Comparison of ENCODE assay signal across 10 cellular contexts in the genomic region with DNA sequence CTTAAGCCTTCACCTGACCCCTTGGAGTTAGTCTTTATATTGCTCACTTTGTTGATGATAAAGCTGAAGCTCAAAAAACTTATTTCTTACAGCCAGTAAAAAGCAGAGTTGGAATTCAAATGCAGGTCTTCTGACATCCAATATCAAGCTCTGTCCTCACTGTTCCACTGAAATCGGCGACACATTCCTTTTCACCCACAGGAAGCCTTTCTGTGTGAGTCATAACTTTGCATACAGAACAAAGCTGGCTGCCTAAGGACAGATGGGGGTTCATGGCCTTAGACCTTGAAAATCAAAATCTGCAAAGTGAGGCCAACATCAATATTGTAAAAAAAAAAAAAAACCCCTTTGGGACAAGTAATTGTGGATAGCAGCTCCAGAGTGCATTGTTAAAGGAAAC. TPM values are rescaled to one million over a fixed set of nuclear protein-coding genes. Genes with fewer than 3 reads are reported as not detected.
DNase-seq lines count a peak whose midpoint lies in the region; ATAC-seq and TF ChIP-seq lines count a peak whose summit lies in the region.
"Had no signal": no experiment of that assay in that cellular context is flagged by ENCODE, and none has a peak within 500 bp of the region (broad histone marks: within the 10 kb centered on the region; RNA-seq: fewer than 3 reads in every experiment).

No MANE protein-coding gene starts in this region.

- no peak for TF ChIP-seq CTCF in HEK293 (tag by site-specific recombination; IDR thresholded peaks at IDR 0.05)
- TF ChIP-seq CTCF in foreskin fibroblast (IDR thresholded peaks at IDR 0.05; ENCODE audit: low read depth, low read length), result no peak
- no peak for TF ChIP-seq CTCF in hepatocyte (IDR thresholded peaks at IDR 0.05; ENCODE audit: poor library complexity)
- no peak for TF ChIP-seq CTCF in chondrocyte (IDR thresholded peaks at IDR 0.05)

- H3K36me3 ChIP-seq in HEK293 (ENCODE audit: control insufficient read depth in 2 of 2, insufficient read depth in 1 of 2, low read length in 2 of 2) (no peaks in the 10 kb centered on the region), SJSA1 (no peaks in the 10 kb centered on the region), hepatocyte (replicated peaks; ENCODE audit: insufficient read depth, low read depth) (no peaks in the 10 kb centered on the region)

- H2AFZ ChIP-seq in hepatocyte, result no peak overlapping the region

- 27% methylated on average over 2 of the region's 2 CpGs for WGBS in hepatocyte (ENCODE audit: low lambda C conversion rate, missing lambda C conversion rate)

- no peaks in the 10 kb centered on the region for H3K9me2 ChIP-seq in hepatocyte (replicated peaks; ENCODE audit: insufficient read depth)

- no peaks in the 10 kb centered on the region for H3K4me1 ChIP-seq in HEK293 (ENCODE audit: control insufficient read depth, insufficient read depth, low read length)
- peaks cover 19% of the 10 kb centered on the region for H3K4me1 ChIP-seq in SJSA1 (replicated peaks)
- H3K4me1 ChIP-seq in hepatocyte (ENCODE audit: insufficient read depth), result no peaks in the 10 kb centered on the region

- ATAC-seq in sciatic nerve, result peak; percentile 67

- H4K20me1 ChIP-seq in hepatocyte (ENCODE audit: insufficient read depth, poor library complexity, severe bottlenecking), result no peaks in the 10 kb centered on the region

- peaks cover 3% of the 10 kb centered on the region for H3K9me3 Mint-ChIP-seq in chondrocyte (ENCODE audit: low read depth)
- H3K9me3 Mint-ChIP-seq: T-helper 1 cell treated with Interleukin-12 subunit alpha and Interleukin-12 subunit beta and Interleukin-4 antibody, amounts not matched to agents 30 μg/mL and 1 μg/mL, for 36 hours had no signal

- H3K27me3 ChIP-seq in SJSA1 (replicated peaks) (no peaks in the 10 kb centered on the region), hepatocyte (no peaks in the 10 kb centered on the region)

- POLR2A ChIA-PET in HEK293 (lab: Yijun Ruan, JAX), result interaction anchor here (0.7 to 1.6 kb wide), 3 partner anchors 13 to 23 kb away, joined by 3 to 7 read pairs (median 6); no protein-coding TSS in a partner anchor

- no peak overlapping the region for H3K27ac Mint-ChIP-seq in chondrocyte (ENCODE audit: unreplicated experiment)
- H3K27ac Mint-ChIP-seq: T-helper 1 cell treated with Interleukin-12 subunit alpha and Interleukin-12 subunit beta and Interleukin-4 antibody, amounts not matched to agents 30 μg/mL and 1 μg/mL, for 36 hours had no signal

- peaks cover 21% of the 10 kb centered on the region for H3K4me1 Mint-ChIP-seq in chondrocyte (ENCODE audit: low read depth)

- CTCF ChIA-PET in HEK293 (lab: Yijun Ruan, JAX), result interaction anchor here (1.2 to 4.2 kb wide), 7 partner anchors 17 to 125 kb away, joined by 3 to 29 read pairs (median 6); no protein-coding TSS in a partner anchor

- intact Hi-C loops in sciatic nerve (cut with DNase I), result no loop called here

- H3K4me3 Mint-ChIP-seq in chondrocyte (ENCODE audit: unreplicated experiment), result no peak overlapping the region
- H3K4me3 Mint-ChIP-seq: T-helper 1 cell treated with Interleukin-12 subunit alpha and Interleukin-12 subunit beta and Interleukin-4 antibody, amounts not matched to agents 30 μg/mL and 1 μg/mL, for 36 hours had no signal

- H3K4me3 ChIP-seq in HEK293 (ENCODE audit: low read depth, low read length) (no peak overlapping the region), SJSA1 (no peak overlapping the region), foreskin fibroblast (ENCODE audit: low read depth in 1 of 2, low read length in 2 of 2) (no peak overlapping the region), hepatocyte (no peak overlapping the region)

- H3K9me3 ChIP-seq in HEK293 (ENCODE audit: control insufficient read depth, insufficient read depth, low read depth, low read length), result no peaks in the 10 kb centered on the region
- H3K9me3 ChIP-seq in SJSA1 (replicated peaks), result no peaks in the 10 kb centered on the region; the same call in 1 of the 2 replicates
- H3K9me3 ChIP-seq in hepatocyte (ENCODE audit: low read depth), result no peaks in the 10 kb centered on the region

- no peaks in the 10 kb centered on the region for H3K27me3 Mint-ChIP-seq in chondrocyte (ENCODE audit: low read depth)

- H3K79me2 ChIP-seq in hepatocyte, result no peaks in the 10 kb centered on the region

- H3K36me3 Mint-ChIP-seq in chondrocyte (ENCODE audit: low read depth), result no peaks in the 10 kb centered on the region

- DNase-seq in SJSA1 (ENCODE audit: low read depth in 1 of 2, low spot score in 2 of 2) (peak; percentile 65 to 70), foreskin fibroblast (peak; percentile 58 to 76), sciatic nerve (ENCODE audit: low spot score) (no peak), hepatocyte (ENCODE audit: low spot score) (no peak), COR-L47 (lab: John Stamatoyannopoulos, UW) (no peak), chondrocyte (ENCODE audit: low spot score) (no peak), NCI-H1092 (lab: John Stamatoyannopoulos, UW) (no peak)
- DNase-seq: NCI-H1694 treated with DMSO at 0.1 percent for 48 hours had no signal

- no peak overlapping the region for H3K4me2 ChIP-seq in hepatocyte

- H3K27ac ChIP-seq in HEK293 (ENCODE audit: extremely low read depth, low read depth, low read length) (no peak overlapping the region), SJSA1 (peak overlapping the region; percentile 65), hepatocyte (no peak overlapping the region)

TF ChIP-seq in HEK293, 187 proteins besides CTCF, POLR2A, EP300 and RAD21:
- TF ChIP-seq PRDM1 (tag by site-specific recombination; IDR thresholded peaks at IDR 0.05) (peak; percentile 42; the same call in 1 of the 2 replicates), ZBTB20 (tag by site-specific recombination; IDR thresholded peaks at IDR 0.05) (no peak)

RNA-seq across cellular contexts. Expression of gene AKR1B1, which starts 21.8 kb away (rescaled TPM):
- 79.8 and 103 TPM in 2 replicates for total RNA-seq in SJSA1 (2014; rRNA removed; shearing (Covaris generic))
- 273 TPM for total RNA-seq in sciatic nerve
- total RNA-seq in hepatocyte, result 129 and 146 TPM in 2 replicates
- 342 and 373 TPM in 2 replicates for polyA plus RNA-seq in hepatocyte
- 49.3 to 67.7 TPM (median 52.8 TPM) in 3 replicates for total RNA-seq in chondrocyte

RNA-seq across cellular contexts. Expression of gene AKR1B10, which starts 46.6 kb away (rescaled TPM):
- 0.19 and 0.39 TPM in 2 replicates for total RNA-seq in SJSA1 (2014; rRNA removed; shearing (Covaris generic))
- total RNA-seq in sciatic nerve, result 4.5 TPM
- 60.3 and 84.8 TPM in 2 replicates for total RNA-seq in hepatocyte
- polyA plus RNA-seq in hepatocyte, result 94.4 and 95.0 TPM in 2 replicates
- not detected in 3 replicates for total RNA-seq in chondrocyte

Comparison
In these comparisons a context has a peak if more than half of its experiments do, and no peak if none do; other contexts are left out.
1. DNase-seq: peak in SJSA1 (2 of 2) and foreskin fibroblast (2 of 2); none in sciatic nerve (single experiment), hepatocyte (single experiment), COR-L47 (single experiment), chondrocyte (single experiment) and NCI-H1092 (single experiment).
2. RNA of gene AKR1B10, which starts 46.6 kb away (total RNA-seq): 60.3 to 84.8 TPM in hepatocyte; 4.5 TPM in sciatic nerve (single experiment), 0.19 to 0.39 TPM in SJSA1 and not detected in chondrocyte; every median in the first group is over 10 times any median in the second.